ENCODE assay signal across 8 cellular contexts in the genomic region with DNA sequence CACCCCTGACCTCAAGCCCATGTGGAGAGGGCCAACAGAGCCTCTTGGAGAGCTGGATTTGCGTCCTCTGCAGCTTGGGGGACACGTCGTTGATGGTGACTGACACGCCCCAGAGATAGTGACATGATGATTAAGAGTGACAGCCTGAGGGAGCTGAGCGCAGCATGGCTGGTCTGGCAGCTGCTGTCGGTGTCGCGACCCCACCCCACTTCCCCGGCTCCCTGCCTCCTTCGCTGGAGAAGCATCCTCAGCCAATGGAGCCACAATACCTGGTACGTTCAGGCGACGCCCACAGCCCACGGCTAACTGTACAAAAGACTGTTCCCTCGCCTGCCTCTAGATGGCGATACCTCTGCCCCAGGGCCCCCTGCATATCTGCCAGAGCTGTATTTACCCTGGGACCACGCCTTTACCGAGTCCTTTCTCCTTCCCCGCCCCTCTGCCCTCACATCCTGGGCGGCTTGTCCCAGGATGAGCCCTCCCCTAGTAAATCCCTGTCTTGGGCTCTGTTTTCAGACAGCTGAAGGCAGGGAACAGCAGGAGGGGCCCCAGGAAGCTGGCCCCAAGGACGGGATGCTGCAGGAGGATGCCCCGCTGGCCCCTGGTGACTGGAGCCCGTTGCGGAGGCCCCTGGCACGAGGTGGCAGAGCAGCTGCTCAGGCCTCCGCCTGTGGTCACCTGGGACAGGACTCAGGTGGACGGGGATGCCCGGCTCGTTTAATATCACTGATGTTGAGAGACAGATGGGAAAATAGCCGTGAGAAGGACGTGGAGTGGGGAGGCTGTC.
DNase-seq lines count a peak whose midpoint lies in the region; ATAC-seq lines count a peak whose summit lies in the region.

No MANE protein-coding gene starts in this region.

- DNase-seq in COLO668 (lab: John Stamatoyannopoulos, UW; ENCODE audit: unreplicated experiment) (peak; percentile 54), HAP-1 (ENCODE audit: low spot score in 2 of 2) (peak; percentile 80 to 90), NCI-H2196 treated with DMSO at 0.1 percent for 48 hours (lab: John Stamatoyannopoulos, UW; ENCODE audit: unreplicated experiment) (peak; percentile 82), cerebellar cortex (ENCODE audit: low spot score) (peak; percentile 88), kidney glomerular epithelial cell (lab: John Stamatoyannopoulos, UW) (peak; percentile 46)
- peak; percentile 23 to 68 (median 52) for DNase-seq in stimulated activated CD4-positive, alpha-beta T cell treated with anti-CD3 and anti-CD28 coated beads, Interleukin-1b, Interleukin-23, amount 100 ng/mL, for 24 hours (ENCODE audit: low read depth in 4 of 4, low spot score in 1 of 4)

- ATAC-seq in activated CD4-positive, CD25-positive, alpha-beta regulatory T cell treated with anti-CD3 and anti-CD28 coated beads, Interleukin-2, amount 50 U/mL, for 24 hours, result peak; percentile 92 to 93
- no peak for ATAC-seq in GM18858 (IDR thresholded peaks at IDR 0.05; ENCODE audit: unreplicated experiment)

- peak overlapping the region; percentile 11; the same call in 1 of the 2 replicates for H3K4me3 ChIP-seq in HAP-1

- H3K9me3 ChIP-seq in HAP-1, result no peaks in the 10 kb centered on the region

- no peaks in the 10 kb centered on the region for H3K36me3 ChIP-seq in HAP-1 (replicated peaks)

- no peaks in the 10 kb centered on the region for H3K27me3 ChIP-seq in HAP-1 (ENCODE audit: low read depth)

- in situ Hi-C loops in HAP-1 (cut with MboI; ENCODE audit: low sequenced_read_pairs), result no loop called here

- H3K4me1 ChIP-seq in HAP-1, result peaks cover 9% of the 10 kb centered on the region
